16 cellular contexts compared by ENCODE assay signal in genomic region chr7:35249537-35249907, GRCh38. TPM values are rescaled to one million over a fixed set of nuclear protein-coding genes. Genes with fewer than 3 reads are reported as not detected.
DNase-seq lines count a peak whose midpoint lies in the region; TF ChIP-seq lines count a peak whose summit lies in the region.
"Had no signal": no experiment of that assay in that cellular context is flagged by ENCODE, and none has a peak within 500 bp of the region (broad histone marks: within the 10 kb centered on the region; RNA-seq: fewer than 3 reads in every experiment).

No MANE protein-coding gene starts in this region.

- POLR2A ChIA-PET in GM10248 (lab: Yijun Ruan, JAX), result no interaction called here

- H3K9me3 ChIP-seq in testis, result no peaks in the 10 kb centered on the region

- no peaks in the 10 kb centered on the region for H3K36me3 ChIP-seq in testis (ENCODE audit: low read depth, missing control alignments)

- no peak for TF ChIP-seq CTCF in GM10266 (IDR thresholded peaks at IDR 0.05; ENCODE audit: control insufficient read depth, insufficient read depth, low read depth, missing control alignments)
- TF ChIP-seq CTCF in fibroblast of pulmonary artery (IDR thresholded peaks at IDR 0.05; ENCODE audit: low read length, missing control alignments), result no peak
- no peak for TF ChIP-seq CTCF in GM10248 (IDR thresholded peaks at IDR 0.05; ENCODE audit: control extremely low read depth, extremely low read depth, low read depth, missing control alignments)
- no peak for TF ChIP-seq CTCF in testis (IDR thresholded peaks at IDR 0.05)

- H3K27me3 ChIP-seq in testis, result no peaks in the 10 kb centered on the region

- no peak for TF ChIP-seq POLR2A in testis (IDR thresholded peaks at IDR 0.05)

- H3K4me3 ChIP-seq in fibroblast of pulmonary artery (replicated peaks; ENCODE audit: low read depth, low read length) (peak overlapping the region; percentile 91), testis (no peak overlapping the region)

- CTCF ChIA-PET in GM10248 (lab: Yijun Ruan, JAX), result interaction anchor here (0.9 to 1.4 kb wide), 3 partner anchors 21 to 176 kb away, joined by 3 read pairs; no protein-coding TSS in a partner anchor

- no peaks in the 10 kb centered on the region for H3K4me1 ChIP-seq in testis

- DNase-seq in GM10266 (ENCODE audit: extremely low spot score), result peak; percentile 3
- DNase-seq in LHCN-M2 (ENCODE audit: low read depth), result peak; percentile 12
- DNase-seq in fibroblast of pulmonary artery (ENCODE audit: low read depth), result no peak
- DNase-seq in iPS-NIHi7 (ENCODE audit: extremely low spot score), result peak; percentile 62
- DNase-seq in GM10248 (ENCODE audit: extremely low spot score), result no peak
- DNase-seq in AG08396 (ENCODE audit: low spot score), result no peak
- DNase-seq in testis, result no peak
- DNase-seq in HUDEP-2 (lab: John Stamatoyannopoulos, UW; ENCODE audit: unreplicated experiment in 76 of 76), result no peak
- DNase-seq: activated CD8-positive, alpha-beta T cell treated with anti-CD3 and anti-CD28 coated beads for 36 hours; Calu3; KBM-7; naive thymus-derived CD4-positive, alpha-beta T cell; NCI-H1092 treated with DMSO at 0.1 percent for 48 hours had no signal

- no peak overlapping the region for H3K27ac ChIP-seq in testis
- H3K27ac ChIP-seq: epithelial cell of prostate had no signal

- WGBS in testis, 2 donors, result 15 to 35% methylated on average over 3 to 5 of the region's 5 CpGs

- intact Hi-C loops in testis (cut with DNase I; ENCODE audit: low total_unique reads), result no loop called here

RNA-seq across cellular contexts. Expression of gene TBX20, which starts 4.4 kb away (rescaled TPM):
- not detected in 2 replicates for total RNA-seq in LHCN-M2 (2014; rRNA removed)
- polyA plus RNA-seq in LHCN-M2 (2012), result not detected
- total RNA-seq in testis, result 1 to 10 TPM; 2.8 to 3.8 TPM
- 0.63 TPM for polyA plus RNA-seq in testis (ENCODE audit: insufficient read depth, low read depth, low replicate concordance)
- total RNA-seq: activated CD8-positive, alpha-beta T cell treated with anti-CD3 and anti-CD28 coated beads for 36 hours; lower leg skin; naive thymus-derived CD4-positive, alpha-beta T cell; progenitor cell of endocrine pancreas had no signal
- polyA plus RNA-seq: naive thymus-derived CD4-positive, alpha-beta T cell had no signal

Comparison
In these comparisons a context has a peak if more than half of its experiments do, and no peak if none do; other contexts are left out.
1. DNase-seq: peak in GM10266 (single experiment), LHCN-M2 (single experiment) and iPS-NIHi7 (single experiment); none in fibroblast of pulmonary artery (single experiment), GM10248 (single experiment), AG08396 (single experiment), testis (single experiment) and HUDEP-2 (0 of 76).